Comparison of ENCODE assay signal across 8 cellular contexts in genomic region chr4:151409470-151410313, GRCh38. TPM values are rescaled to one million over a fixed set of nuclear protein-coding genes. Genes with fewer than 3 reads are reported as not detected.
DNase-seq lines count a peak whose midpoint lies in the region; ATAC-seq and TF ChIP-seq lines count a peak whose summit lies in the region.

No MANE protein-coding gene starts in this region.

- no peaks in the 10 kb centered on the region for H3K36me3 ChIP-seq in BE2C
- no peaks in the 10 kb centered on the region for H3K36me3 ChIP-seq in IMR-90 (ENCODE audit: control insufficient read depth, insufficient read depth, low read length)

- 28% methylated on average over 2 of the region's 27 CpGs; no CpG with 5 or more reads in 1 of the 2 experiments for WGBS in IMR-90 (ENCODE audit: extremely low coverage in 2 of 2, insufficient read length in 1 of 2), 2 experiments

- peak overlapping the region; percentile 74 for H2AFZ ChIP-seq in IMR-90 (replicated peaks; ENCODE audit: low read length, poor library complexity)

- H4K20me1 ChIP-seq in IMR-90 (ENCODE audit: insufficient read depth, low read length): no peaks in the 10 kb centered on the region

- no peak overlapping the region for H3K56ac ChIP-seq in IMR-90 (ENCODE audit: extremely low read depth, insufficient read depth, low read length)

- CTCF ChIA-PET in IMR-90 (lab: Yijun Ruan, JAX): no interaction called here
- CTCF ChIA-PET in activated CD4-positive, alpha-beta T cell treated with anti-CD3 and anti-CD28 coated beads, Interleukin-2, amount 10 ng/mL, durations not matched to agents 7 days and 5 days (lab: Charles Lee): no interaction called here

- POLR2A ChIA-PET in IMR-90 (lab: Charles Lee; ENCODE audit: unreplicated experiment): no interaction called here
- POLR2A ChIA-PET in activated CD4-positive, alpha-beta T cell treated with anti-CD3 and anti-CD28 coated beads, Interleukin-2, amount 10 ng/mL, durations not matched to agents 7 days and 5 days (lab: Charles Lee): no interaction called here

- H3K4me1 Mint-ChIP-seq in activated CD4-positive, alpha-beta T cell treated with anti-CD3 and anti-CD28 coated beads, Interleukin-2, amount 10 ng/mL, durations not matched to agents 7 days and 5 days: peaks cover 20% of the 10 kb centered on the region
- H3K4me1 Mint-ChIP-seq in neural crest cell: peaks cover 18% of the 10 kb centered on the region

- peak overlapping the region; percentile 34 for H3K27ac Mint-ChIP-seq in activated CD4-positive, alpha-beta T cell treated with anti-CD3 and anti-CD28 coated beads, Interleukin-2, amount 10 ng/mL, durations not matched to agents 7 days and 5 days
- H3K27ac Mint-ChIP-seq in neural crest cell (ENCODE audit: unreplicated experiment): no peak overlapping the region

- H3K18ac ChIP-seq in IMR-90 (ENCODE audit: low read depth, low read length): no peak overlapping the region

- H3K79me1 ChIP-seq in IMR-90 (ENCODE audit: low read depth in 1 of 2, low read length in 2 of 2): no peaks in the 10 kb centered on the region

- no peak overlapping the region for H3K4ac ChIP-seq in IMR-90 (ENCODE audit: low read depth, low read length)

- no peak overlapping the region for H4K91ac ChIP-seq in IMR-90 (ENCODE audit: insufficient read depth, low read depth, low read length)

- no peak for TF ChIP-seq POLR2A in IMR-90 (IDR thresholded peaks at IDR 0.05; ENCODE audit: low read depth, low read length)

- intact Hi-C loops in IMR-90 (cut with micrococcal nuclease): no loop called here

- TF ChIP-seq RAD21 in IMR-90 (IDR thresholded peaks at IDR 0.05; ENCODE audit: low read length): no peak

- ATAC-seq in IMR-90 (ENCODE audit: low read depth) (no peak), HG02798 (IDR thresholded peaks at IDR 0.05; ENCODE audit: poor library complexity, unreplicated experiment) (no peak)

- H2BK15ac ChIP-seq in IMR-90 (ENCODE audit: low read depth, low read length): no peak overlapping the region

- H3K27ac ChIP-seq in IMR-90 (ENCODE audit: insufficient read depth, low read length): no peak overlapping the region

- H3K4me2 ChIP-seq in IMR-90 (ENCODE audit: low read depth, low read length): peak overlapping the region; percentile 53; the same call in 1 of the 2 replicates

- H2BK120ac ChIP-seq in IMR-90 (ENCODE audit: low read depth, low read length): no peak overlapping the region

- H3K4me3 ChIP-seq in BE2C (ENCODE audit: low read depth, low read length) (peak overlapping the region; percentile 47), IMR-90 (ENCODE audit: insufficient read depth, low read depth, low read length) (peak overlapping the region; percentile 29; the same call in 1 of the 2 replicates), fibroblast of mammary gland (ENCODE audit: control insufficient read depth, low read depth, low read length) (peak overlapping the region; percentile 42)

- H2AK5ac ChIP-seq in IMR-90 (ENCODE audit: low read depth, low read length): no peak overlapping the region

- BruUV-seq in IMR-90 (replicated peaks; lab: Mats Ljungman, UMichigan): no TSS peak

- TF ChIP-seq CTCF in BE2C (IDR thresholded peaks at IDR 0.05; ENCODE audit: low read depth, low read length) (no peak), IMR-90 (conservative IDR thresholded peaks at IDR 0.05; ENCODE audit: low read depth, low read length) (no peak), fibroblast of mammary gland (conservative IDR thresholded peaks at IDR 0.05; ENCODE audit: control insufficient read depth, insufficient read depth, low read depth, low read length) (no peak), neural crest cell (conservative IDR thresholded peaks at IDR 0.05) (no peak)

- H3K23ac ChIP-seq in IMR-90 (ENCODE audit: low read depth, low read length): peak overlapping the region; percentile 31; the same call in 1 of the 2 replicates

- no peak overlapping the region for H4K5ac ChIP-seq in IMR-90 (ENCODE audit: low read depth, low read length)

- no peaks in the 10 kb centered on the region for H3K27me3 ChIP-seq in BE2C
- peaks cover 35% of the 10 kb centered on the region for H3K27me3 ChIP-seq in IMR-90 (ENCODE audit: control insufficient read depth, insufficient read depth, low read length)

- H3K4me1 ChIP-seq in BE2C: peaks cover 7% of the 10 kb centered on the region; the same call in 1 of the 2 replicates
- H3K4me1 ChIP-seq in IMR-90 (ENCODE audit: control insufficient read depth, insufficient read depth, low read length): peaks cover 3% of the 10 kb centered on the region; the same call in 1 of the 2 replicates

- H2AK9ac ChIP-seq in IMR-90 (replicated peaks; ENCODE audit: low read depth, low read length, poor library complexity): no peak overlapping the region

- H3K9me1 ChIP-seq in IMR-90 (ENCODE audit: insufficient read depth, low read length): no peaks in the 10 kb centered on the region

- dilution Hi-C loops in IMR-90 (cut with HindIII; ENCODE audit: low sequenced_read_pairs, unreplicated experiment): no loop called here

- H3K9me3 Mint-ChIP-seq in activated CD4-positive, alpha-beta T cell treated with anti-CD3 and anti-CD28 coated beads, Interleukin-2, amount 10 ng/mL, durations not matched to agents 7 days and 5 days: no peaks in the 10 kb centered on the region
- no peaks in the 10 kb centered on the region for H3K9me3 Mint-ChIP-seq in neural crest cell

- peak overlapping the region; percentile 68 for H3K4me3 Mint-ChIP-seq in activated CD4-positive, alpha-beta T cell treated with anti-CD3 and anti-CD28 coated beads, Interleukin-2, amount 10 ng/mL, durations not matched to agents 7 days and 5 days
- H3K4me3 Mint-ChIP-seq in neural crest cell: peak overlapping the region; percentile 92

- H4K8ac ChIP-seq in IMR-90 (ENCODE audit: low read depth in 2 of 2, low read length in 2 of 2): no peak overlapping the region

- no peak overlapping the region for H2BK5ac ChIP-seq in IMR-90 (ENCODE audit: low read depth, low read length, poor library complexity, severe bottlenecking)

- DNase-seq in BE2C: peak; percentile 14
- DNase-seq in IMR-90: no peak
- DNase-seq in activated CD4-positive, alpha-beta T cell treated with anti-CD3 and anti-CD28 coated beads, Interleukin-2, amount 10 ng/mL, durations not matched to agents 7 days and 5 days: no peak
- peak; percentile 12 for DNase-seq in fibroblast of mammary gland (ENCODE audit: low read depth)
- DNase-seq in neural crest cell (ENCODE audit: low read depth, low spot score): no peak
- no peak for DNase-seq in GOT3 (lab: John Stamatoyannopoulos, UW)
- no peak for DNase-seq in GM03348 (ENCODE audit: low spot score)

- peaks cover 55% of the 10 kb centered on the region for H3K27me3 Mint-ChIP-seq in activated CD4-positive, alpha-beta T cell treated with anti-CD3 and anti-CD28 coated beads, Interleukin-2, amount 10 ng/mL, durations not matched to agents 7 days and 5 days
- peaks cover 65% of the 10 kb centered on the region for H3K27me3 Mint-ChIP-seq in neural crest cell (ENCODE audit: low read depth)

- no peak overlapping the region for H3K9ac ChIP-seq in IMR-90 (ENCODE audit: low read depth, low read length)

- in situ Hi-C loops in IMR-90 (cut with MboI; ENCODE audit: low sequenced_read_pairs): no loop called here

- H3K9me3 ChIP-seq in BE2C: no peaks in the 10 kb centered on the region
- H3K9me3 ChIP-seq in IMR-90 (ENCODE audit: control insufficient read depth, insufficient read depth, low read length): no peaks in the 10 kb centered on the region; the same call in 1 of the 2 replicates

- no peaks in the 10 kb centered on the region for H3K36me3 Mint-ChIP-seq in activated CD4-positive, alpha-beta T cell treated with anti-CD3 and anti-CD28 coated beads, Interleukin-2, amount 10 ng/mL, durations not matched to agents 7 days and 5 days (ENCODE audit: low read depth)
- H3K36me3 Mint-ChIP-seq in neural crest cell (ENCODE audit: low read depth): no peaks in the 10 kb centered on the region

- no peak overlapping the region for H3K14ac ChIP-seq in IMR-90 (replicated peaks; ENCODE audit: low read depth, low read length)

- H2BK20ac ChIP-seq in IMR-90 (ENCODE audit: low read depth, low read length): no peak overlapping the region

TF ChIP-seq in IMR-90, 13 proteins besides CTCF, POLR2A, EP300 and RAD21 (continues in another document):
- TF ChIP-seq RFX5 (IDR thresholded peaks at IDR 0.05; ENCODE audit: low read depth, low read length) (no peak), RCOR1 (IDR thresholded peaks at IDR 0.05; ENCODE audit: insufficient replicate concordance, low read length) (no peak), MAFK (IDR thresholded peaks at IDR 0.05; ENCODE audit: low read depth, low read length) (no peak), BHLHE40 (IDR thresholded peaks at IDR 0.05; ENCODE audit: low read depth, low read length) (no peak), MXI1 (IDR thresholded peaks at IDR 0.05; ENCODE audit: borderline replicate concordance, low read depth, low read length) (no peak), FOS (IDR thresholded peaks at IDR 0.05; ENCODE audit: low read depth, low read length) (no peak), ELK1 (IDR thresholded peaks at IDR 0.05; ENCODE audit: borderline replicate concordance, low read depth, low read length) (no peak), CHD1 (IDR thresholded peaks at IDR 0.05; ENCODE audit: low read depth, low read length) (no peak), SMC3 (IDR thresholded peaks at IDR 0.05; ENCODE audit: low read depth, low read length) (no peak), NFE2L2 (IDR thresholded peaks at IDR 0.05; ENCODE audit: low read depth, low read length) (no peak), CEBPB (IDR thresholded peaks at IDR 0.05; ENCODE audit: low read depth, low read length) (no peak), MAZ (IDR thresholded peaks at IDR 0.05; ENCODE audit: borderline replicate concordance, low read depth, low read length) (no peak)

RNA-seq across cellular contexts. Expression of gene FHIP1A, which starts 0.7 kb away (rescaled TPM):
- not detected for polyA plus RNA-seq in BE2C (2012; ENCODE audit: insufficient read depth, insufficient read length, low read depth)
- total RNA-seq in IMR-90 (2012; rRNA removed): under 0.01 and 0.18 TPM in 2 replicates
- polyA plus RNA-seq in IMR-90 (2012; rRNA removed): 0.02 and 0.04 TPM in 2 replicates
- 0.01 and 0.02 TPM in 2 replicates for polyA plus RNA-seq in IMR-90 (2012; cell fraction: cytosol; rRNA removed)
- 0.06 TPM in 1 of 2 replicates, not detected in the other for polyA plus RNA-seq in IMR-90 (2012; cell fraction: nucleus; rRNA removed; ENCODE audit: low replicate concordance)
- total RNA-seq in activated CD4-positive, alpha-beta T cell treated with anti-CD3 and anti-CD28 coated beads, Interleukin-2, amount 10 ng/mL, durations not matched to agents 7 days and 5 days: not detected
- total RNA-seq in neural crest cell: 0.23 TPM in 1 of 2 replicates, not detected in the other

Comparison
In these comparisons a context has a peak if more than half of its experiments do, and no peak if none do; other contexts are left out.
1. DNase-seq: peak in BE2C (single experiment) and fibroblast of mammary gland (single experiment); none in IMR-90 (single experiment), activated CD4-positive, alpha-beta T cell treated with anti-CD3 and anti-CD28 coated beads, Interleukin-2, amount 10 ng/mL, durations not matched to agents 7 days and 5 days (single experiment), neural crest cell (single experiment), GOT3 (single experiment) and GM03348 (single experiment).
2. Peak in every context shown above with its lines, with median percentiles within 50 percentile points of each other: H3K4me3 ChIP-seq.